ENCODE assay signal across 9 cellular contexts in genomic region chr12:111636209-111636928, GRCh38. TPM values are rescaled to one million over a fixed set of nuclear protein-coding genes. Genes with fewer than 3 reads are reported as not detected.
DNase-seq lines count a peak whose midpoint lies in the region; ATAC-seq, FAIRE-seq and TF ChIP-seq lines count a peak whose summit lies in the region.
"Had no signal": no experiment of that assay in that cellular context is flagged by ENCODE, and none has a peak within 500 bp of the region (broad histone marks: within the 10 kb centered on the region; RNA-seq: fewer than 3 reads in every experiment).

No MANE protein-coding gene starts in this region.

- ATAC-seq in lower lobe of right lung: peak; percentile 70 to 80
- no peak for ATAC-seq in GM21526 (IDR thresholded peaks at IDR 0.05; ENCODE audit: low FRiP score, unreplicated experiment)

- POLR2A ChIA-PET in endothelial cell of umbilical vein (lab: Charles Lee): no interaction called here

- intact Hi-C loops in endothelial cell of umbilical vein (cut with micrococcal nuclease) (no loop called here), lower lobe of right lung (cut with DNase I) (no loop called here)

- no peak for FAIRE-seq in endothelial cell of umbilical vein (lab: Jason Lieb, UNC)

- no peak overlapping the region for H3K4me2 ChIP-seq in endothelial cell of umbilical vein (ENCODE audit: insufficient read depth, low read length)

- no peaks in the 10 kb centered on the region for H3K9me3 ChIP-seq in endothelial cell of umbilical vein (replicated peaks; ENCODE audit: control insufficient read depth, insufficient read depth, low read length)
- H3K9me3 ChIP-seq in lower lobe of right lung: no peaks in the 10 kb centered on the region

- TF ChIP-seq POLR2A in endothelial cell of umbilical vein (IDR thresholded peaks at IDR 0.05; ENCODE audit: low read depth, low read length): no peak

- no TSS peak for BruUV-seq in endothelial cell of umbilical vein (replicated peaks; lab: Mats Ljungman, UMichigan)

- H3K27me3 ChIP-seq in endothelial cell of umbilical vein (ENCODE audit: control insufficient read depth in 2 of 2, insufficient read depth in 2 of 2, low read length in 2 of 2) (no peaks in the 10 kb centered on the region), lower lobe of right lung (ENCODE audit: low read depth) (no peaks in the 10 kb centered on the region)

- H3K36me3 ChIP-seq in endothelial cell of umbilical vein (ENCODE audit: control insufficient read depth in 2 of 2, extremely low read depth in 1 of 2, insufficient read depth in 2 of 2, low read length in 2 of 2) (no peaks in the 10 kb centered on the region), lower lobe of right lung (no peaks in the 10 kb centered on the region)

- CTCF ChIA-PET in endothelial cell of umbilical vein (lab: Charles Lee): interaction anchor here (1.0 to 1.3 kb wide), 2 partner anchors 107 to 239 kb away, joined by 3 read pairs; no protein-coding TSS in a partner anchor

- H3K4me3 ChIP-seq in endothelial cell of umbilical vein (replicated peaks in 1 of 3; ENCODE audit: insufficient read depth in 1 of 3, low read depth in 1 of 3, low read length in 3 of 3): no peak overlapping the region
- no peak overlapping the region for H3K4me3 ChIP-seq in lower lobe of right lung

- H3K9ac ChIP-seq in endothelial cell of umbilical vein (replicated peaks; ENCODE audit: extremely low read depth, insufficient read depth, low read length): no peak overlapping the region

- H2AFZ ChIP-seq in endothelial cell of umbilical vein (ENCODE audit: low read depth, low read length): peak overlapping the region; percentile 27

- no peaks in the 10 kb centered on the region for H4K20me1 ChIP-seq in endothelial cell of umbilical vein (replicated peaks; ENCODE audit: control insufficient read depth, extremely low read depth, insufficient read depth, low read length)

- H3K9me1 ChIP-seq in endothelial cell of umbilical vein (replicated peaks; ENCODE audit: control insufficient read depth, extremely low read depth, insufficient read depth, low read length): no peaks in the 10 kb centered on the region

- H3K4me1 ChIP-seq in endothelial cell of umbilical vein (ENCODE audit: control insufficient read depth, extremely low read depth, insufficient read depth, low read length) (peaks cover 6% of the 10 kb centered on the region), lower lobe of right lung (peaks cover 12% of the 10 kb centered on the region)

- no peaks in the 10 kb centered on the region for H3K79me2 ChIP-seq in endothelial cell of umbilical vein (ENCODE audit: control insufficient read depth, insufficient read depth, low read length)

- TF ChIP-seq CTCF in endothelial cell of umbilical vein (IDR thresholded peaks at IDR 0.05; ENCODE audit: extremely low read depth in 1 of 2, insufficient read depth in 1 of 2, low read depth in 1 of 2, low read length in 2 of 2) (no peak), lower lobe of right lung (IDR thresholded peaks at IDR 0.05) (no peak)

- H3K27ac ChIP-seq in endothelial cell of umbilical vein (ENCODE audit: insufficient read depth, low read depth, low read length) (no peak overlapping the region), lower lobe of right lung (peak overlapping the region; percentile 50)
- H3K27ac ChIP-seq: RWPE1 had no signal

- dilution Hi-C loops in endothelial cell of umbilical vein (cut with MboI; ENCODE audit: extremely low pct_ligation_motif_present, low sequenced_read_pairs): no loop called here

- DNase-seq in NCI-H1092 treated with DMSO at 0.1 percent for 48 hours (lab: John Stamatoyannopoulos, UW) (peak; percentile 2), endothelial cell of umbilical vein (ENCODE audit: low read depth, low spot score) (peak; percentile 55), lower lobe of right lung (peak; percentile 60), superior temporal gyrus (ENCODE audit: extremely low spot score) (peak; percentile 62), NCI-H1417 (lab: John Stamatoyannopoulos, UW) (no peak), A172 (ENCODE audit: low spot score) (no peak)
- no peak for DNase-seq in activated naive CD4-positive, alpha-beta T cell treated with Interleukin-2 at 50 U/mL for 16 hours

TF ChIP-seq in endothelial cell of umbilical vein, 7 proteins besides CTCF, POLR2A, EP300 and RAD21:
- TF ChIP-seq MYC (IDR thresholded peaks at IDR 0.05; ENCODE audit: low read depth, low read length): no peak
- TF ChIP-seq MAX (IDR thresholded peaks at IDR 0.05; ENCODE audit: insufficient read depth, insufficient read length): no peak

RNA-seq across cellular contexts. Expression of gene ATXN2, which starts 37.3 kb away (rescaled TPM):
- total RNA-seq in endothelial cell of umbilical vein (83.4 and 86.7 TPM in 2 replicates), lower lobe of right lung (70.3 TPM)
- polyA plus RNA-seq in endothelial cell of umbilical vein: 55.6 and 58.9 TPM in 2 replicates
- 29.8 and 36.2 TPM in 2 replicates for polyA plus RNA-seq in endothelial cell of umbilical vein (2011; cell fraction: cytosol; rRNA removed)
- polyA plus RNA-seq in endothelial cell of umbilical vein (2011; cell fraction: nucleus; rRNA removed): 133 and 143 TPM in 2 replicates
- 56.2 and 60.8 TPM in 2 replicates for polyA plus RNA-seq in endothelial cell of umbilical vein (2012)
- polyA minus RNA-seq in endothelial cell of umbilical vein: 109 and 114 TPM in 2 replicates
- polyA minus RNA-seq in endothelial cell of umbilical vein (2011; cell fraction: cytosol; rRNA and poly(A)+ RNA removed): 34.7 TPM
- 142 and 159 TPM in 2 replicates for polyA minus RNA-seq in endothelial cell of umbilical vein (2011; cell fraction: nucleus; rRNA and poly(A)+ RNA removed)
- total RNA-seq in A172 (2014; rRNA removed; shearing (Covaris generic)): 11.1 and 25.6 TPM in 2 replicates

RNA-seq across cellular contexts. Expression of gene BRAP, which starts 49.4 kb away (rescaled TPM):
- total RNA-seq in endothelial cell of umbilical vein (16.5 and 18.6 TPM in 2 replicates), lower lobe of right lung (16.7 TPM)
- polyA plus RNA-seq in endothelial cell of umbilical vein: 11.4 and 14.4 TPM in 2 replicates
- 13.6 and 15.6 TPM in 2 replicates for polyA plus RNA-seq in endothelial cell of umbilical vein (2011; cell fraction: cytosol; rRNA removed)
- polyA plus RNA-seq in endothelial cell of umbilical vein (2011; cell fraction: nucleus; rRNA removed): 12.0 and 14.1 TPM in 2 replicates
- polyA plus RNA-seq in endothelial cell of umbilical vein (2012): 15.2 and 20.0 TPM in 2 replicates
- polyA minus RNA-seq in endothelial cell of umbilical vein: 31.7 and 32.7 TPM in 2 replicates
- 13.9 TPM for polyA minus RNA-seq in endothelial cell of umbilical vein (2011; cell fraction: cytosol; rRNA and poly(A)+ RNA removed)
- polyA minus RNA-seq in endothelial cell of umbilical vein (2011; cell fraction: nucleus; rRNA and poly(A)+ RNA removed): 8.8 and 9.9 TPM in 2 replicates
- 12.4 and 13.6 TPM in 2 replicates for total RNA-seq in A172 (2014; rRNA removed; shearing (Covaris generic))

RNA-seq across cellular contexts. Expression of gene ACAD10, which starts 49.5 kb away (rescaled TPM):
- total RNA-seq in endothelial cell of umbilical vein (14.9 and 16.3 TPM in 2 replicates), lower lobe of right lung (24.0 TPM)
- polyA plus RNA-seq in endothelial cell of umbilical vein: 11.6 and 15.2 TPM in 2 replicates
- 4.8 and 6.5 TPM in 2 replicates for polyA plus RNA-seq in endothelial cell of umbilical vein (2011; cell fraction: cytosol; rRNA removed)
- 60.9 and 74.4 TPM in 2 replicates for polyA plus RNA-seq in endothelial cell of umbilical vein (2011; cell fraction: nucleus; rRNA removed)
- polyA plus RNA-seq in endothelial cell of umbilical vein (2012): 7.3 and 12.6 TPM in 2 replicates
- 23.8 and 29.2 TPM in 2 replicates for polyA minus RNA-seq in endothelial cell of umbilical vein
- 8.6 TPM for polyA minus RNA-seq in endothelial cell of umbilical vein (2011; cell fraction: cytosol; rRNA and poly(A)+ RNA removed)
- polyA minus RNA-seq in endothelial cell of umbilical vein (2011; cell fraction: nucleus; rRNA and poly(A)+ RNA removed): 29.9 and 41.0 TPM in 2 replicates
- 3.4 and 10.9 TPM in 2 replicates for total RNA-seq in A172 (2014; rRNA removed; shearing (Covaris generic))

Comparison
In these comparisons a context has a peak if more than half of its experiments do, and no peak if none do; other contexts are left out.
1. DNase-seq: peak in NCI-H1092 treated with DMSO at 0.1 percent for 48 hours (single experiment), endothelial cell of umbilical vein (single experiment), lower lobe of right lung (single experiment) and superior temporal gyrus (single experiment); none in activated naive CD4-positive, alpha-beta T cell treated with Interleukin-2 at 50 U/mL for 16 hours (single experiment), NCI-H1417 (0 of 3) and A172 (single experiment).